In genomic region chr17:36544049-36544319, GRCh38 we compare ENCODE assay signal across 8 cellular contexts. TPM values are rescaled to one million over a fixed set of nuclear protein-coding genes. Genes with fewer than 3 reads are reported as not detected.
DNase-seq lines count a peak whose midpoint lies in the region; ATAC-seq and TF ChIP-seq lines count a peak whose summit lies in the region.

No MANE protein-coding gene starts in this region.

- peak overlapping the region; percentile 63 to 96 for H3K9ac ChIP-seq in liver (ENCODE audit: low read depth in 1 of 2, low read length in 2 of 2)

- peak overlapping the region; percentile 94 for H3K4me3 Mint-ChIP-seq in chondrocyte (ENCODE audit: unreplicated experiment)

- H3K4me3 ChIP-seq in liver (ENCODE audit: low read depth in 1 of 3, low read length in 3 of 3): peak overlapping the region; percentile 51 to 97 (median 93)

- H3K27me3 ChIP-seq in liver (ENCODE audit: control insufficient read depth in 4 of 4, insufficient read depth in 4 of 4, low read length in 3 of 4): no peaks in the 10 kb centered on the region

- H3K9me3 Mint-ChIP-seq in chondrocyte (ENCODE audit: low read depth): no peaks in the 10 kb centered on the region

- H3K27ac Mint-ChIP-seq in chondrocyte (ENCODE audit: unreplicated experiment): peak overlapping the region; percentile 99

- H3K27me3 Mint-ChIP-seq in chondrocyte (ENCODE audit: low read depth): no peaks in the 10 kb centered on the region

- H3K36me3 Mint-ChIP-seq in chondrocyte (ENCODE audit: low read depth): no peaks in the 10 kb centered on the region

- TF ChIP-seq CTCF in chondrocyte (IDR thresholded peaks at IDR 0.05) (peak; percentile 48), liver (IDR thresholded peaks at IDR 0.05; ENCODE audit: low read depth, low read length, missing input control) (peak; percentile 8)

- H3K9me3 ChIP-seq in liver (ENCODE audit: control insufficient read depth in 4 of 4, low read length in 3 of 4): no peaks in the 10 kb centered on the region

- H3K27ac ChIP-seq in liver (ENCODE audit: low read depth in 1 of 2, low read length in 2 of 2): peak overlapping the region; percentile 99 to 100
- H3K27ac ChIP-seq in substantia nigra (ENCODE audit: low read depth, low read length, poor library complexity, severe bottlenecking): peak overlapping the region; percentile 97

- peak; percentile 12 for ATAC-seq in HG03095 (IDR thresholded peaks at IDR 0.05; ENCODE audit: unreplicated experiment)

- TF ChIP-seq RAD21 in liver (IDR thresholded peaks at IDR 0.05): peak in 1 of 2 donors; percentile 11

- WGBS in liver: under 1% methylated on average over 11 of the region's 11 CpGs

- DNase-seq in activated CD4-positive, alpha-beta T cell treated with anti-CD3 and anti-CD28 coated beads for 48 hours: peak; percentile 23
- no peak for DNase-seq in activated CD4-positive, alpha-beta T cell treated with anti-CD3 and anti-CD28 coated beads for 1 hour
- peak; percentile 67 for DNase-seq in RPMI8226
- no peak for DNase-seq in chondrocyte (ENCODE audit: low spot score)
- peak in 19 of 49 donors; percentile 13 to 50 (median 37) for DNase-seq in substantia nigra (lab: John Stamatoyannopoulos, UW)
- DNase-seq in cerebellar nuclear complex (lab: John Stamatoyannopoulos, UW): no peak

- H3K4me1 ChIP-seq in liver (ENCODE audit: control insufficient read depth in 4 of 4, insufficient read depth in 4 of 4, low read length in 3 of 4): peaks cover 4 to 40% (median 29%) of the 10 kb centered on the region in 4 donors

- H3K36me3 ChIP-seq in liver (ENCODE audit: control insufficient read depth in 4 of 4, insufficient read depth in 3 of 4, low read depth in 1 of 4, low read length in 3 of 4): peaks cover 0 to 3% (median 1%) of the 10 kb centered on the region in 4 donors

- H3K4me1 Mint-ChIP-seq in chondrocyte (ENCODE audit: low read depth): peaks cover 38% of the 10 kb centered on the region

TF ChIP-seq in liver, 16 proteins besides CTCF, POLR2A, EP300 and RAD21:
- TF ChIP-seq NR2F2 (IDR thresholded peaks at IDR 0.05) (no peak), FOXA1 (IDR thresholded peaks at IDR 0.05) (no peak), REST (IDR thresholded peaks at IDR 0.05) (no peak), ZBTB33 (IDR thresholded peaks at IDR 0.05) (no peak), MAX (IDR thresholded peaks at IDR 0.05) (no peak)
TF ChIP-seq in liver: peak in this region for 0.

RNA-seq across cellular contexts. Expression of gene GGNBP2, which starts 0.7 kb away (rescaled TPM):
- total RNA-seq in chondrocyte (62.7 to 70.8 TPM (median 68.2 TPM) in 3 replicates), liver (10 to 100 TPM; 43.6 to 48.6 TPM)
- 10 to 100 TPM; 19.6 to 25.1 TPM for polyA plus RNA-seq in liver

RNA-seq across cellular contexts. Expression of gene PIGW, which starts 9.2 kb away (rescaled TPM):
- total RNA-seq in chondrocyte (10.5 to 15.4 TPM (median 11.0 TPM) in 3 replicates), liver (1 to 10 TPM; 6.2 to 9.6 TPM)
- polyA plus RNA-seq in liver: 1 to 10 TPM; 3.2 to 6.0 TPM

RNA-seq across cellular contexts. Expression of gene MYO19, which starts 9.3 kb away (rescaled TPM):
- 51.5 to 75.6 TPM (median 52.6 TPM) in 3 replicates for total RNA-seq in chondrocyte
- total RNA-seq in liver: 10 to 100 TPM; 28.6 to 47.2 TPM
- 10 to 100 TPM in 1 of 2 donors, 1 to 10 TPM in 1; 8.7 to 13.0 TPM for polyA plus RNA-seq in liver

RNA-seq across cellular contexts. Expression of gene DHRS11, which starts 47.7 kb away (rescaled TPM):
- total RNA-seq in chondrocyte (4.2 to 7.0 TPM (median 5.1 TPM) in 3 replicates), liver (1 to 10 TPM; 5.8 to 8.0 TPM)
- 1 to 10 TPM; 4.2 to 7.2 TPM for polyA plus RNA-seq in liver

RNA-seq across cellular contexts. Expression of gene MRM1, which starts 57.4 kb away (rescaled TPM):
- total RNA-seq in chondrocyte (2.5 to 3.9 TPM (median 2.6 TPM) in 3 replicates), liver (1 to 10 TPM; 4.7 to 5.9 TPM)
- 1 to 10 TPM; 3.2 to 5.7 TPM for polyA plus RNA-seq in liver

Comparison
In these comparisons a context has a peak if more than half of its experiments do, and no peak if none do; other contexts are left out.
1. DNase-seq: peak in activated CD4-positive, alpha-beta T cell treated with anti-CD3 and anti-CD28 coated beads for 48 hours (single experiment) and RPMI8226 (single experiment); none in activated CD4-positive, alpha-beta T cell treated with anti-CD3 and anti-CD28 coated beads for 1 hour (single experiment), chondrocyte (single experiment) and cerebellar nuclear complex (0 of 2).